In the genomic region with DNA sequence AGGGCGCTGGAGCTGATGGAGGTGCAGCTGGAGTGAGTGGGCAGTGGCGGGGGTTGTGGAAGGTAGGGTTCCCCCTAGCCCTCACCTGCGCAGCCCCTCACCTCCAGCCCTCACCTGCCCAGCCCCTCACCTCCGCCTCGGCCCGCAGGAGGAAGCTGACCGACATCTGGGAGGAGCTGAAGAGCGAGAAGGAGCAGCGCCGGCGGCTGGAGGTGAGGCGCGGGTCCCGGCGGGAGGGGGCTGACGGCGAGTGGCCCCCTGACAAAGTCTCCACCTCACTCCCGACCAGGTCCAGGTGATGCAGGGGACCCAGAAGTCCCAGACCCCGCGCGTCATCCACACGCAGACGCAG, we compare ENCODE assay signal across 1 cellular context.
TF ChIP-seq lines count a peak whose summit lies in the region.

No MANE protein-coding gene starts in this region.

TF ChIP-seq in WTC11, 78 proteins besides CTCF, POLR2A, EP300 and RAD21 (continued from another document):
- TF ChIP-seq, protein P1, sequence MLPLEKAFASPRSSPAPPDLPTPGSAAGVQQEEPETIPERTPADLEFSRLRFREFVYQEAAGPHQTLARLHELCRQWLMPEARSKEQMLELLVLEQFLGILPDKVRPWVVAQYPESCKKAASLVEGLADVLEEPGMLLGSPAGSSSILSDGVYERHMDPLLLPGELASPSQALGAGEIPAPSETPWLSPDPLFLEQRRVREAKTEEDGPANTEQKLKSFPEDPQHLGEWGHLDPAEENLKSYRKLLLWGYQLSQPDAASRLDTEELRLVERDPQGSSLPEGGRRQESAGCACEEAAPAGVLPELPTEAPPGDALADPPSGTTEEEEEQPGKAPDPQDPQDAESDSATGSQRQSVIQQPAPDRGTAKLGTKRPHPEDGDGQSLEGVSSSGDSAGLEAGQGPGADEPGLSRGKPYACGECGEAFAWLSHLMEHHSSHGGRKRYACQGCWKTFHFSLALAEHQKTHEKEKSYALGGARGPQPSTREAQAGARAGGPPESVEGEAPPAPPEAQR (CRISPR knock-in tag; IDR thresholded peaks at IDR 0.05): no peak
- TF ChIP-seq JUN (CRISPR knock-in tag; IDR thresholded peaks at IDR 0.05) (peak; percentile 34; the same call in 1 of the 2 replicates), ESRRA (CRISPR knock-in tag; IDR thresholded peaks at IDR 0.05; ENCODE audit: borderline replicate concordance) (0 out of 2 replicates have a peak, but pooled peaks have one; percentile 11), ZNF396 (CRISPR knock-in tag; IDR thresholded peaks at IDR 0.05; ENCODE audit: borderline replicate concordance) (no peak), PRRX2 (CRISPR knock-in tag; IDR thresholded peaks at IDR 0.05) (no peak), ZNF263 (CRISPR knock-in tag; IDR thresholded peaks at IDR 0.05; ENCODE audit: low read depth) (0 out of 2 replicates have a peak, but pooled peaks have one; percentile 8), CBFB (CRISPR knock-in tag; IDR thresholded peaks at IDR 0.05; ENCODE audit: low read depth) (no peak), MYBL2 (CRISPR knock-in tag; IDR thresholded peaks at IDR 0.05) (no peak), FOXJ3 (CRISPR knock-in tag; IDR thresholded peaks at IDR 0.05; ENCODE audit: borderline replicate concordance) (no peak), ZNF317 (CRISPR knock-in tag; IDR thresholded peaks at IDR 0.05; ENCODE audit: borderline replicate concordance, low read depth) (no peak)
- TF ChIP-seq, protein P2, sequence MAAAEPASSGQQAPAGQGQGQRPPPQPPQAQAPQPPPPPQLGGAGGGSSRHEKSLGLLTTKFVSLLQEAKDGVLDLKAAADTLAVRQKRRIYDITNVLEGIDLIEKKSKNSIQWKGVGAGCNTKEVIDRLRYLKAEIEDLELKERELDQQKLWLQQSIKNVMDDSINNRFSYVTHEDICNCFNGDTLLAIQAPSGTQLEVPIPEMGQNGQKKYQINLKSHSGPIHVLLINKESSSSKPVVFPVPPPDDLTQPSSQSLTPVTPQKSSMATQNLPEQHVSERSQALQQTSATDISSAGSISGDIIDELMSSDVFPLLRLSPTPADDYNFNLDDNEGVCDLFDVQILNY (CRISPR knock-in tag; IDR thresholded peaks at IDR 0.05): no peak
- TF ChIP-seq, protein P3, sequence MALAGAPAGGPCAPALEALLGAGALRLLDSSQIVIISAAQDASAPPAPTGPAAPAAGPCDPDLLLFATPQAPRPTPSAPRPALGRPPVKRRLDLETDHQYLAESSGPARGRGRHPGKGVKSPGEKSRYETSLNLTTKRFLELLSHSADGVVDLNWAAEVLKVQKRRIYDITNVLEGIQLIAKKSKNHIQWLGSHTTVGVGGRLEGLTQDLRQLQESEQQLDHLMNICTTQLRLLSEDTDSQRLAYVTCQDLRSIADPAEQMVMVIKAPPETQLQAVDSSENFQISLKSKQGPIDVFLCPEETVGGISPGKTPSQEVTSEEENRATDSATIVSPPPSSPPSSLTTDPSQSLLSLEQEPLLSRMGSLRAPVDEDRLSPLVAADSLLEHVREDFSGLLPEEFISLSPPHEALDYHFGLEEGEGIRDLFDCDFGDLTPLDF (CRISPR knock-in tag; IDR thresholded peaks at IDR 0.05): no peak
